Comparison of ENCODE assay signal across 1 cellular context in the genomic region with DNA sequence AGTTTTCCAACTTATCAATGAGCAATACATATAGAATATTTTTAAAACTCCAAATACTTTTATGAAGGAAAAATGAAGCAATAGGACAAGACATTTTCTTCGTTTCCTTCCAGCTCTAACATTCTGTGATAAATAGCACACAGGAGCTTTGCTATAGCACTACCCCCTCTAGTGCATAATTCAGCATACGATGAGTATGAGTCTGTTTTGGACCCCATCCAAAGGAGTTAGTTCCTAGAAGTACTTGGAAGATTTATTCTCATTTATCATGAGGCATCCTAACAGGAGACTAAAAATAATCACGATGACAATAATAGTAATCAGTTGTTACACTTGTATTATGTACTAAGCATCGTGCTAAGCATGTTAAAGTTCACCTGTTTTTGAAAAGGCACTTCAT.
TF ChIP-seq lines count a peak whose summit lies in the region.

No MANE protein-coding gene starts in this region.

TF ChIP-seq in IMR-90, 13 proteins besides CTCF, POLR2A, EP300 and RAD21 (continued from another document):
- TF ChIP-seq, protein P1, sequence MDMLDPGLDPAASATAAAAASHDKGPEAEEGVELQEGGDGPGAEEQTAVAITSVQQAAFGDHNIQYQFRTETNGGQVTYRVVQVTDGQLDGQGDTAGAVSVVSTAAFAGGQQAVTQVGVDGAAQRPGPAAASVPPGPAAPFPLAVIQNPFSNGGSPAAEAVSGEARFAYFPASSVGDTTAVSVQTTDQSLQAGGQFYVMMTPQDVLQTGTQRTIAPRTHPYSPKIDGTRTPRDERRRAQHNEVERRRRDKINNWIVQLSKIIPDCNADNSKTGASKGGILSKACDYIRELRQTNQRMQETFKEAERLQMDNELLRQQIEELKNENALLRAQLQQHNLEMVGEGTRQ (IDR thresholded peaks at IDR 0.05; ENCODE audit: low read depth, low read length), result no peak
- TF ChIP-seq, protein P2, sequence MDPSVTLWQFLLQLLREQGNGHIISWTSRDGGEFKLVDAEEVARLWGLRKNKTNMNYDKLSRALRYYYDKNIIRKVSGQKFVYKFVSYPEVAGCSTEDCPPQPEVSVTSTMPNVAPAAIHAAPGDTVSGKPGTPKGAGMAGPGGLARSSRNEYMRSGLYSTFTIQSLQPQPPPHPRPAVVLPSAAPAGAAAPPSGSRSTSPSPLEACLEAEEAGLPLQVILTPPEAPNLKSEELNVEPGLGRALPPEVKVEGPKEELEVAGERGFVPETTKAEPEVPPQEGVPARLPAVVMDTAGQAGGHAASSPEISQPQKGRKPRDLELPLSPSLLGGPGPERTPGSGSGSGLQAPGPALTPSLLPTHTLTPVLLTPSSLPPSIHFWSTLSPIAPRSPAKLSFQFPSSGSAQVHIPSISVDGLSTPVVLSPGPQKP (IDR thresholded peaks at IDR 0.05; ENCODE audit: borderline replicate concordance, low read depth, low read length), result no peak
- TF ChIP-seq FOS (IDR thresholded peaks at IDR 0.05; ENCODE audit: low read depth, low read length) (no peak), SMC3 (IDR thresholded peaks at IDR 0.05; ENCODE audit: low read depth, low read length) (no peak)
